ENCODE assay signal across 1 cellular context in the genomic region with DNA sequence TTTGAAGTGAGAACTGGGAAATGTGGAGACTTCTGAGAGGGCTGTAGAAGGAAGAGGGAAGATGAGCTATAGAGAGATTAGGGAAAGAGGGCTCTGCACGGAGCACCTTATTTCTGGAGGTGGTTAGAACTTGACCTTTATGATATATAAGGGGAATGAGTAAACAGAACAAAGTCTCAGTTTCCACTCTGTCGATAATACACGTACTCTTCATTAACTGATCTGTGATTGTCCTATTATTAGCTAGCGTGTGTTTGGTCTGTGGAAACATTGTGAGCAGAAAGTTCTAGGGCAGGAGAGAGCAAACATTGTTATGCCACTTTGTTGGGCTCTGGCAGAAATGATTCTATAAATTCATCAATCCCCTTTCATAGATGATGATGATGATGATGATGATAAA.
TF ChIP-seq lines count a peak whose summit lies in the region.

No MANE protein-coding gene starts in this region.

TF ChIP-seq in IMR-90, 13 proteins besides CTCF, POLR2A, EP300 and RAD21 (continued from another document):
- TF ChIP-seq SMC3 (IDR thresholded peaks at IDR 0.05; ENCODE audit: low read depth, low read length) (no peak), MAFK (IDR thresholded peaks at IDR 0.05; ENCODE audit: low read depth, low read length) (no peak), MXI1 (IDR thresholded peaks at IDR 0.05; ENCODE audit: borderline replicate concordance, low read depth, low read length) (no peak)
